13 cellular contexts compared by ENCODE assay signal in the genomic region with DNA sequence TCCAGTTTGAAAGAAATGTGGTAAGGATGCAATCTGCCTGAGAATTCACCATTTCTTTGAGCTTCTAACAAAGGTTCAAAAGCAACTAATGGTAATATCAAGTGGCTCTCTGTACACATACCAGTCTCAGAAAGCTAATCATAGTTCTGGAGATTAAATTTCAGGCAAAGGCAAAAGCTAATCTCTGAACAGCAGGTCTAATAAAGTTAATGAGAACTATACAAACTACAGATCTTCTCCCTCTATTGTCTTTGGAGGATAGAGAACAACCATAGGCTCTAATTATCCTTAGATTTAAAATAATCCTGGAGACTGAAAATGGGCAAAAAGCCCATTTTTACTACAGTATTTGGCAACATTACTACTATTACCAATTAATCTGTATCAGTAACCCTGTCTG. TPM values are rescaled to one million over a fixed set of nuclear protein-coding genes. Genes with fewer than 3 reads are reported as not detected.
DNase-seq lines count a peak whose midpoint lies in the region; ATAC-seq and TF ChIP-seq lines count a peak whose summit lies in the region.
"Had no signal": no experiment of that assay in that cellular context is flagged by ENCODE, and none has a peak within 500 bp of the region (broad histone marks: within the 10 kb centered on the region; RNA-seq: fewer than 3 reads in every experiment).

No MANE protein-coding gene starts in this region.

- TF ChIP-seq POLR2A in heart left ventricle (IDR thresholded peaks at IDR 0.05), result no peak

- H3F3A ChIP-seq in Loucy (ENCODE audit: low read depth), result no peaks in the 10 kb centered on the region

- POLR2A ChIA-PET in naive thymus-derived CD8-positive, alpha-beta T cell (lab: Charles Lee), result no interaction called here

- no peaks in the 10 kb centered on the region for H3K9me2 ChIP-seq in Loucy (replicated peaks; ENCODE audit: low read depth, low read length)

- H3K9me3 Mint-ChIP-seq in activated T-helper 1 cell treated with anti-CD3 and anti-CD28 coated beads, Interleukin-12 subunit alpha, Interleukin-12 subunit beta, Interleukin-2, Interleukin-4 antibody, amounts not matched to agents 30 ng/mL and 10 ng/mL and 1 ng/mL, durations not matched to agents 14 hours and 24 hours and 36 hours, result no peaks in the 10 kb centered on the region
- no peaks in the 10 kb centered on the region for H3K9me3 Mint-ChIP-seq in naive thymus-derived CD8-positive, alpha-beta T cell

- H2AFZ ChIP-seq in Loucy (ENCODE audit: low read length), result no peak overlapping the region

- DNase-seq in COR-L47 (lab: John Stamatoyannopoulos, UW) (peak; percentile 42), HuH-7 (ENCODE audit: low spot score) (no peak), heart left ventricle (no peak), cerebellum (ENCODE audit: low spot score) (no peak), left lung (no peak)
- DNase-seq in activated T-helper 1 cell treated with anti-CD3 and anti-CD28 coated beads, Interleukin-12 subunit alpha, Interleukin-12 subunit beta, Interleukin-2, Interleukin-4 antibody, amounts not matched to agents 30 ng/mL and 10 ng/mL and 1 ng/mL, durations not matched to agents 14 hours and 24 hours and 36 hours (ENCODE audit: low spot score), result no peak
- DNase-seq in naive thymus-derived CD8-positive, alpha-beta T cell, result no peak
- DNase-seq: islet precursor cell; NCI-H2227 treated with DMSO at 0.1 percent for 48 hours; stimulated activated CD4-positive, alpha-beta T cell treated with anti-CD3 and anti-CD28 coated beads, Interleukin-1b, Interleukin-23, amount 100 ng/mL, for 48 hours had no signal

- H3K4me3 ChIP-seq in Loucy (ENCODE audit: low read length, poor library complexity, severe bottlenecking) (peak overlapping the region; percentile 36), heart left ventricle (no peak overlapping the region), left lung (no peak overlapping the region)

- peak overlapping the region in 2 of 12 donors; percentile 18 to 33 for H3K27ac ChIP-seq in heart left ventricle
- H3K27ac ChIP-seq in left lung, result no peak overlapping the region

- no peaks in the 10 kb centered on the region for H4K20me1 ChIP-seq in Loucy (ENCODE audit: insufficient read depth, low read length, poor library complexity, severe bottlenecking)

- H3K27me3 Mint-ChIP-seq in activated T-helper 1 cell treated with anti-CD3 and anti-CD28 coated beads, Interleukin-12 subunit alpha, Interleukin-12 subunit beta, Interleukin-2, Interleukin-4 antibody, amounts not matched to agents 30 ng/mL and 10 ng/mL and 1 ng/mL, durations not matched to agents 14 hours and 24 hours and 36 hours (ENCODE audit: insufficient read depth), result no peaks in the 10 kb centered on the region
- no peaks in the 10 kb centered on the region for H3K27me3 Mint-ChIP-seq in naive thymus-derived CD8-positive, alpha-beta T cell

- peaks cover 73% of the 10 kb centered on the region for H3K4me1 Mint-ChIP-seq in activated T-helper 1 cell treated with anti-CD3 and anti-CD28 coated beads, Interleukin-12 subunit alpha, Interleukin-12 subunit beta, Interleukin-2, Interleukin-4 antibody, amounts not matched to agents 30 ng/mL and 10 ng/mL and 1 ng/mL, durations not matched to agents 14 hours and 24 hours and 36 hours (ENCODE audit: low read depth)
- H3K4me1 Mint-ChIP-seq in naive thymus-derived CD8-positive, alpha-beta T cell, result peaks cover 34 to 77% (median 62%) of the 10 kb centered on the region in 4 donors

- no peaks in the 10 kb centered on the region for H3K9me3 ChIP-seq in Loucy (ENCODE audit: insufficient read depth, low read depth, low read length)
- H3K9me3 ChIP-seq in heart left ventricle, result no peaks in the 10 kb centered on the region
- H3K9me3 ChIP-seq in left lung, result no peaks in the 10 kb centered on the region

- H3K27ac Mint-ChIP-seq in activated T-helper 1 cell treated with anti-CD3 and anti-CD28 coated beads, Interleukin-12 subunit alpha, Interleukin-12 subunit beta, Interleukin-2, Interleukin-4 antibody, amounts not matched to agents 30 ng/mL and 10 ng/mL and 1 ng/mL, durations not matched to agents 14 hours and 24 hours and 36 hours, result peak overlapping the region; percentile 90
- H3K27ac Mint-ChIP-seq in naive thymus-derived CD8-positive, alpha-beta T cell, result peak overlapping the region in 6 of 10 donors; percentile 29 to 73 (median 50)
- H3K27ac Mint-ChIP-seq: CD14-positive monocyte had no signal

- peak overlapping the region; percentile 19 for H3K9ac ChIP-seq in Loucy (ENCODE audit: low read depth, low read length, poor library complexity, severe bottlenecking)

- intact Hi-C loops in activated T-helper 1 cell treated with anti-CD3 and anti-CD28 coated beads, Interleukin-12 subunit alpha, Interleukin-12 subunit beta, Interleukin-2, Interleukin-4 antibody, amounts not matched to agents 30 ng/mL and 10 ng/mL and 1 ng/mL, durations not matched to agents 14 hours and 24 hours and 36 hours (cut with micrococcal nuclease), result loop anchor here (2.0 kb wide), 1 partner anchor 51 kb away; no protein-coding TSS in a partner anchor
- intact Hi-C loops in heart left ventricle (cut with DNase I), result loop anchor here in 2 of 10 donors (5.0 to 10.0 kb wide), 2 partner anchors 36 to 91 kb away; no protein-coding TSS in a partner anchor
- intact Hi-C loops in left lung (cut with DNase I), result no loop called here

- H3K36me3 Mint-ChIP-seq in activated T-helper 1 cell treated with anti-CD3 and anti-CD28 coated beads, Interleukin-12 subunit alpha, Interleukin-12 subunit beta, Interleukin-2, Interleukin-4 antibody, amounts not matched to agents 30 ng/mL and 10 ng/mL and 1 ng/mL, durations not matched to agents 14 hours and 24 hours and 36 hours (ENCODE audit: low read depth), result peaks cover 22% of the 10 kb centered on the region
- no peaks in the 10 kb centered on the region for H3K36me3 Mint-ChIP-seq in naive thymus-derived CD8-positive, alpha-beta T cell
- H3K36me3 Mint-ChIP-seq: CD14-positive monocyte had no signal

- H3K4me1 ChIP-seq in Loucy (ENCODE audit: insufficient read depth, low read length, poor library complexity, severe bottlenecking), result peaks cover 63% of the 10 kb centered on the region
- H3K4me1 ChIP-seq in heart left ventricle, result peaks cover 0 to 55% (median 14%) of the 10 kb centered on the region in 12 donors
- peaks cover 0 to 18% of the 10 kb centered on the region in 2 donors for H3K4me1 ChIP-seq in left lung

- peak overlapping the region; percentile 27 for H3K4me3 Mint-ChIP-seq in activated T-helper 1 cell treated with anti-CD3 and anti-CD28 coated beads, Interleukin-12 subunit alpha, Interleukin-12 subunit beta, Interleukin-2, Interleukin-4 antibody, amounts not matched to agents 30 ng/mL and 10 ng/mL and 1 ng/mL, durations not matched to agents 14 hours and 24 hours and 36 hours
- peak overlapping the region in 3 of 10 donors; percentile 2 to 55 (median 5) for H3K4me3 Mint-ChIP-seq in naive thymus-derived CD8-positive, alpha-beta T cell
- H3K4me3 Mint-ChIP-seq: CD14-positive monocyte had no signal

- H3K79me2 ChIP-seq in Loucy (ENCODE audit: insufficient read depth, low read length), result peaks cover 38% of the 10 kb centered on the region

- H3K27me3 ChIP-seq in Loucy (ENCODE audit: insufficient read depth, low read length, poor library complexity, severe bottlenecking) (no peaks in the 10 kb centered on the region), heart left ventricle (no peaks in the 10 kb centered on the region), left lung (peaks cover 0 to 10% of the 10 kb centered on the region in 2 donors)

- no peak for ATAC-seq in naive thymus-derived CD8-positive, alpha-beta T cell
- ATAC-seq in heart left ventricle, result no peak
- ATAC-seq in left lung, result no peak
- ATAC-seq: Panc1 had no signal

- H3K36me3 ChIP-seq in Loucy (ENCODE audit: insufficient read depth, low read length), result no peaks in the 10 kb centered on the region
- no peaks in the 10 kb centered on the region for H3K36me3 ChIP-seq in heart left ventricle
- H3K36me3 ChIP-seq in left lung, result no peaks in the 10 kb centered on the region

- TF ChIP-seq CTCF in Loucy (conservative IDR thresholded peaks at IDR 0.05; ENCODE audit: low read length) (no peak), heart left ventricle (IDR thresholded peaks at IDR 0.05) (no peak), left lung (IDR thresholded peaks at IDR 0.05) (no peak)

- peak overlapping the region; percentile 64 for H3K4me2 ChIP-seq in Loucy (ENCODE audit: low read depth, low read length, poor library complexity, severe bottlenecking)

RNA-seq across cellular contexts. Expression of a gene that starts 5.0 kb away (rescaled TPM):
- total RNA-seq in activated T-helper 1 cell treated with anti-CD3 and anti-CD28 coated beads, Interleukin-12 subunit alpha, Interleukin-12 subunit beta, Interleukin-2, Interleukin-4 antibody, amounts not matched to agents 30 ng/mL and 10 ng/mL and 1 ng/mL, durations not matched to agents 14 hours and 24 hours and 36 hours, result 20.3 and 20.8 TPM in 2 replicates
- 10 to 100 TPM; 12.0 to 14.8 TPM for total RNA-seq in naive thymus-derived CD8-positive, alpha-beta T cell
- polyA plus RNA-seq in naive thymus-derived CD8-positive, alpha-beta T cell, result 10 to 100 TPM; 11.5 to 14.5 (median 14.1) TPM
- total RNA-seq in heart left ventricle, result 10 to 100 TPM in 2 of 9 donors, 1 to 10 TPM in 7; 4.6 to 11.6 (median 6.5) TPM
- polyA plus RNA-seq in heart left ventricle, result 1 to 10 TPM; 2.8 to 6.1 TPM
- 14.2 TPM for total RNA-seq in cerebellum
- total RNA-seq in left lung, result 10 to 100 TPM in 1 of 2 donors, 1 to 10 TPM in 1; 6.8 to 10.8 TPM
